Comparison of ENCODE assay signal across 8 cellular contexts in the genomic region with DNA sequence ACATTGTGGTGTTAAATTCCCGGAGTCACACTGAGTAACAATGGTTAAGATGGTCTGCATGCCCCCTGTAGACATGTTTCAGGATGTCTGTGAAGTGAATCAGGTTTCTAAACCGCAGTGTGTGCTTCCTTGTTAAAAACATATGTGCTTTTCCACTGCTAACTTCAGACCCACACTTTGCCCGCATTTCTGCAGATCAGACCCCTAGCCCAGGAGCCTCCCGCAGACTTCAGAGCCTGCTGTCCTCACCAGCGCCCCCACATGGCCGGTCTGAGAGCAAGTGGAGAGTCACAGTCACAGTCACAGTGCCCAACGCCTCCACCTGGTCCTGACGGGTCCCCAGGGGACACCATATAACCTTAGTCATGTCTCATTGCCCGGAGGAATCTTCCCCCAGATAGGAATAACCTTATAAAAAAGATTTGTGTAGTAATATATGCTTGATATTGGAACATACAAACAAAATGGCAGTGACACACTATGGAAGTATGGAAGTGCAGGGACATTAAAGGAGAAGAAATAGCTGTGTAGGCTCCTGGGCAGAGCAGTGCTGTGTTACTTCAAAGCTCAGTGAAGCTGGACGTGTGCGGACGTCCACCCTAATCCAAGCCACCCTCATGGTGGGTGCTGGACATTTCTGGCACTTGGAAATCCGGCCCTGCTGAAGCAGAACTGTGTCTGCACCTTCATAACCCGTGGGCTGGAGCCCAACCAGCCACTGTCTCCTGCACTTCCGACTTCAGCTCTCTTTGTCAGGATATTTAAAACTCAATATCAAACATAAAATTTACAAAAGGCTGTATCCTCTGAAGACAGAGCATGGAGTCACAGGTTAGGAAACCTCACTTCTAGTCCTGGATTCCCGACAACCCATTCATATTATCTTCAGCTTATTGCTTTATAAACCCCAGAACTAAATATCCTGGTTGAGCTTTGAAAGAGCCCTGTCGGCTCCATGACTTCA. TPM values are rescaled to one million over a fixed set of nuclear protein-coding genes. Genes with fewer than 3 reads are reported as not detected.
DNase-seq lines count a peak whose midpoint lies in the region; ATAC-seq, FAIRE-seq and TF ChIP-seq lines count a peak whose summit lies in the region.

No MANE protein-coding gene starts in this region.

- no peaks in the 10 kb centered on the region for H3K36me3 Mint-ChIP-seq in astrocyte (ENCODE audit: low read depth, unreplicated experiment)

- H3K4me2 ChIP-seq in DOHH2 (ENCODE audit: low read length) (no peak overlapping the region), astrocyte (ENCODE audit: low read length) (peak overlapping the region; percentile 54)

- peaks cover 30% of the 10 kb centered on the region for H3K4me1 Mint-ChIP-seq in astrocyte (ENCODE audit: low read depth, unreplicated experiment)

- H3K9me3 ChIP-seq in DOHH2 (ENCODE audit: control insufficient read depth, insufficient read depth, low read length) (no peaks in the 10 kb centered on the region), astrocyte (ENCODE audit: insufficient read depth, low read depth, low read length) (no peaks in the 10 kb centered on the region)

- H4K20me1 ChIP-seq in DOHH2 (ENCODE audit: control insufficient read depth, insufficient read depth, low read depth, low read length), result no peaks in the 10 kb centered on the region
- no peaks in the 10 kb centered on the region for H4K20me1 ChIP-seq in astrocyte (ENCODE audit: insufficient read depth, low read length)

- no peak overlapping the region for H3K27ac ChIP-seq in DOHH2 (ENCODE audit: low read depth, low read length)
- peak overlapping the region; percentile 100 for H3K27ac ChIP-seq in astrocyte (ENCODE audit: low read depth, low read length)

- H2AFZ ChIP-seq in astrocyte (ENCODE audit: low read depth, low read length), result no peak overlapping the region

- H3K4me3 ChIP-seq in DOHH2 (ENCODE audit: low read length) (no peak overlapping the region), astrocyte (ENCODE audit: insufficient read depth, low read depth, low read length) (no peak overlapping the region)

- H3K4me1 ChIP-seq in DOHH2 (ENCODE audit: control insufficient read depth, low read length), result no peaks in the 10 kb centered on the region
- peaks cover 48% of the 10 kb centered on the region for H3K4me1 ChIP-seq in astrocyte (ENCODE audit: insufficient read depth, low read length)

- TF ChIP-seq CTCF in DOHH2 (IDR thresholded peaks at IDR 0.05; ENCODE audit: low read depth, low read length, poor library complexity, severe bottlenecking) (peak; percentile 72), astrocyte (IDR thresholded peaks at IDR 0.05; ENCODE audit: insufficient read depth, low read depth, low read length) (peak; percentile 71)

- H3K36me3 ChIP-seq in DOHH2 (ENCODE audit: control insufficient read depth, low read length), result no peaks in the 10 kb centered on the region
- no peaks in the 10 kb centered on the region for H3K36me3 ChIP-seq in astrocyte (ENCODE audit: insufficient read depth, low read length)

- no peak for FAIRE-seq in astrocyte (lab: Jason Lieb, UNC)

- peak overlapping the region; percentile 64 for H3K9ac ChIP-seq in astrocyte (ENCODE audit: low read length)

- no peak overlapping the region for H3K27ac Mint-ChIP-seq in astrocyte (ENCODE audit: unreplicated experiment)

- H3F3A ChIP-seq in DOHH2 (ENCODE audit: control insufficient read depth, insufficient read depth), result no peaks in the 10 kb centered on the region

- no peaks in the 10 kb centered on the region for H3K27me3 Mint-ChIP-seq in astrocyte (ENCODE audit: low read depth, unreplicated experiment)

- ATAC-seq in HG03159 (IDR thresholded peaks at IDR 0.05; ENCODE audit: unreplicated experiment) (no peak), GM19455 (IDR thresholded peaks at IDR 0.05; ENCODE audit: unreplicated experiment) (no peak)

- H3K79me2 ChIP-seq in DOHH2 (ENCODE audit: control insufficient read depth, low read length), result no peaks in the 10 kb centered on the region
- H3K79me2 ChIP-seq in astrocyte (ENCODE audit: insufficient read depth, low read length), result no peaks in the 10 kb centered on the region

- no peaks in the 10 kb centered on the region for H3K9me2 ChIP-seq in DOHH2 (replicated peaks; ENCODE audit: control insufficient read depth, low read length)

- peaks cover 6% of the 10 kb centered on the region for H3K9me3 Mint-ChIP-seq in astrocyte (ENCODE audit: unreplicated experiment)

- H3K27me3 ChIP-seq in DOHH2 (ENCODE audit: control insufficient read depth, low read length) (peaks cover 26% of the 10 kb centered on the region), astrocyte (ENCODE audit: insufficient read depth, low read length) (no peaks in the 10 kb centered on the region)

- no peak overlapping the region for H3K4me3 Mint-ChIP-seq in astrocyte (ENCODE audit: unreplicated experiment)

- DNase-seq in HuH-7 (ENCODE audit: low spot score) (peak; percentile 70), astrocyte (ENCODE audit: low read depth) (peak; percentile 92), lung microvascular endothelial cell (ENCODE audit: low read depth in 2 of 2) (peak; percentile 59 to 72), SKM-1 treated with dmso at 0.1 percent for 144 hours (lab: John Stamatoyannopoulos, UW; ENCODE audit: unreplicated experiment) (no peak), NOMO-1 treated with dmso at 0.1 percent for 144 hours (lab: John Stamatoyannopoulos, UW; ENCODE audit: unreplicated experiment) (no peak)

RNA-seq across cellular contexts. Expression of a gene that starts 29.0 kb away (rescaled TPM):
- total RNA-seq in astrocyte (1.2 and 1.9 TPM in 2 replicates), lung microvascular endothelial cell (0.65 and 0.99 TPM in 2 replicates)

RNA-seq across cellular contexts. Expression of a gene that starts 40.3 kb away (rescaled TPM):
- total RNA-seq in astrocyte, result 21.7 and 21.9 TPM in 2 replicates
- total RNA-seq in lung microvascular endothelial cell, result 24.6 and 35.5 TPM in 2 replicates

RNA-seq across cellular contexts. Expression of a gene that starts 43.3 kb away (rescaled TPM):
- total RNA-seq in astrocyte, result 127 and 131 TPM in 2 replicates
- total RNA-seq in lung microvascular endothelial cell, result 220 and 286 TPM in 2 replicates

RNA-seq across cellular contexts. Expression of a gene that starts 55.7 kb away (rescaled TPM):
- total RNA-seq in astrocyte (0.82 and 0.86 TPM in 2 replicates), lung microvascular endothelial cell (1.1 and 3.0 TPM in 2 replicates)

Comparison
In these comparisons a context has a peak if more than half of its experiments do, and no peak if none do; other contexts are left out.
1. DNase-seq: peak in HuH-7 (single experiment), astrocyte (single experiment) and lung microvascular endothelial cell (2 of 2); none in SKM-1 treated with dmso at 0.1 percent for 144 hours (single experiment) and NOMO-1 treated with dmso at 0.1 percent for 144 hours (single experiment).